29 cellular contexts compared by ENCODE assay signal in the genomic region with DNA sequence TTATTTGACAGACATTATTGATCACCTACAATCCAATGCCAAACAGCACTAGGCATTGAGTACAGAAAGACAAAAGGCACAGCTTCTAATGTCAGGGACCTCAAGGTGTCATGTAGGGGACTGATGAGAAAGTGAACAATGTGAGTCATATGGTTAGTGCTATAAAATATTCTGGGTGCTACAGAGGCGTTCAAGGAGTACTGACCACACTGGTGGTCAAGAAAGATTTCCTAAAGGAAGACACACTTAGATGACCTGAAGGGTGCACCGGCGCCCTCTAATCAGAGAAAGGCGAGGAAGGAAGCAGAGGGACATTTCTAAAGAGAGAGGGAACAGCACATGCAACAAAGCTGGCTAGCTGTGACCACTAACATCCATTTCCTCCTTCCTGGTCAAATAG.
DNase-seq lines count a peak whose midpoint lies in the region; ATAC-seq and TF ChIP-seq lines count a peak whose summit lies in the region.
"Had no signal": no experiment of that assay in that cellular context is flagged by ENCODE, and none has a peak within 500 bp of the region (broad histone marks: within the 10 kb centered on the region; RNA-seq: fewer than 3 reads in every experiment).

No MANE protein-coding gene starts in this region.

- H3K4me1 Mint-ChIP-seq in WTC11, result peaks cover 24% of the 10 kb centered on the region
- peaks cover 9% of the 10 kb centered on the region for H3K4me1 Mint-ChIP-seq in activated T-cell treated with anti-CD3 and anti-CD28 coated beads, Interleukin-2, amount 50 U/mL, for 4 hours (ENCODE audit: low read depth)

- peaks cover 21% of the 10 kb centered on the region for H3K9me1 ChIP-seq in IMR-90 (ENCODE audit: insufficient read depth, low read length)

- H2BK20ac ChIP-seq in IMR-90 (ENCODE audit: low read depth, low read length), result peak overlapping the region; percentile 89

- H3K9ac ChIP-seq in IMR-90 (ENCODE audit: low read depth, low read length), result no peak overlapping the region
- H3K9ac ChIP-seq: parathyroid adenoma had no signal

- TF ChIP-seq RAD21 in IMR-90 (IDR thresholded peaks at IDR 0.05; ENCODE audit: low read length), result no peak

- H3K36me3 Mint-ChIP-seq in WTC11, result no peaks in the 10 kb centered on the region
- H3K36me3 Mint-ChIP-seq in activated T-cell treated with anti-CD3 and anti-CD28 coated beads, Interleukin-2, amount 50 U/mL, for 4 hours (ENCODE audit: insufficient read depth), result no peaks in the 10 kb centered on the region
- H3K36me3 Mint-ChIP-seq: CD4-positive, alpha-beta memory T cell had no signal

- peak overlapping the region; percentile 85 for H3K4ac ChIP-seq in IMR-90 (ENCODE audit: low read depth, low read length)

- peak overlapping the region; percentile 78 for H4K91ac ChIP-seq in IMR-90 (ENCODE audit: insufficient read depth, low read depth, low read length)

- H3K4me3 ChIP-seq in A673 (ENCODE audit: low read depth, low read length, poor library complexity, severe bottlenecking), result no peak overlapping the region
- no peak overlapping the region for H3K4me3 ChIP-seq in IMR-90 (ENCODE audit: insufficient read depth, low read depth, low read length)
- no peak overlapping the region for H3K4me3 ChIP-seq in tibial nerve
- H3K4me3 ChIP-seq: body of pancreas, gastrocnemius medialis, SK-N-MC, skin epidermis had no signal

- TF ChIP-seq EP300 in tibial nerve (IDR thresholded peaks at IDR 0.05), result no peak

- no peaks in the 10 kb centered on the region; a peak in 1 of 4 replicates for H3K79me1 ChIP-seq in IMR-90 (ENCODE audit: low read depth in 1 of 2, low read length in 2 of 2)

- no TSS peak for BruUV-seq in A673 (replicated peaks; lab: Mats Ljungman, UMichigan)
- no TSS peak for BruUV-seq in IMR-90 (replicated peaks; lab: Mats Ljungman, UMichigan)

- H2BK15ac ChIP-seq in IMR-90 (ENCODE audit: low read depth, low read length), result peak overlapping the region; percentile 98

- H3K18ac ChIP-seq in IMR-90 (ENCODE audit: low read depth, low read length), result peak overlapping the region; percentile 66

- peak overlapping the region; percentile 96 for H2AK5ac ChIP-seq in IMR-90 (ENCODE audit: low read depth, low read length)

- no peak overlapping the region for H2AK9ac ChIP-seq in IMR-90 (replicated peaks; ENCODE audit: low read depth, low read length, poor library complexity)

- H3K4me1 ChIP-seq in A673 (ENCODE audit: insufficient read depth, low read length, poor library complexity, severe bottlenecking), result peaks cover 9% of the 10 kb centered on the region
- H3K4me1 ChIP-seq in IMR-90 (ENCODE audit: control insufficient read depth, insufficient read depth, low read length), result peaks cover 24% of the 10 kb centered on the region
- H3K4me1 ChIP-seq in tibial nerve, result peaks cover 0 to 5% (median 0%) of the 10 kb centered on the region in 4 donors
- H3K4me1 ChIP-seq: gastrocnemius medialis, parathyroid adenoma had no signal

- no peaks in the 10 kb centered on the region for H3K27me3 ChIP-seq in A673 (replicated peaks; ENCODE audit: insufficient read depth, low read depth, low read length, poor library complexity)
- H3K27me3 ChIP-seq in IMR-90 (ENCODE audit: control insufficient read depth, insufficient read depth, low read length), result no peaks in the 10 kb centered on the region; the same call in 1 of the 2 replicates
- H3K27me3 ChIP-seq in tibial nerve, result no peaks in the 10 kb centered on the region
- H3K27me3 ChIP-seq: body of pancreas, gastrocnemius medialis had no signal

- no peak for TF ChIP-seq POLR2A in IMR-90 (IDR thresholded peaks at IDR 0.05; ENCODE audit: low read depth, low read length)
- TF ChIP-seq POLR2A in tibial nerve (IDR thresholded peaks at IDR 0.05), result no peak

- POLR2A ChIA-PET in A673 (lab: Charles Lee; ENCODE audit: low non-redundant PET), result no interaction called here
- POLR2A ChIA-PET in IMR-90 (lab: Charles Lee; ENCODE audit: unreplicated experiment), result interaction anchor here (2.1 kb wide), 1 partner anchor 64 kb away, joined by 8 read pairs; the partner anchor contains the start of gene F3
- POLR2A ChIA-PET in WTC11 (lab: Charles Lee), result no interaction called here

- peaks cover 8% of the 10 kb centered on the region for H3K9me3 Mint-ChIP-seq in WTC11
- no peaks in the 10 kb centered on the region for H3K9me3 Mint-ChIP-seq in activated T-cell treated with anti-CD3 and anti-CD28 coated beads, Interleukin-2, amount 50 U/mL, for 4 hours
- H3K9me3 Mint-ChIP-seq: activated naive CD4-positive, alpha-beta T cell treated with anti-CD3 and anti-CD28 coated beads for 36 hours; central memory CD8-positive, alpha-beta T cell had no signal

- no peak for TF ChIP-seq CTCF in A673 (conservative IDR thresholded peaks at IDR 0.05; ENCODE audit: low read depth, low read length)
- TF ChIP-seq CTCF in IMR-90 (conservative IDR thresholded peaks at IDR 0.05; ENCODE audit: low read depth, low read length), result no peak
- no peak for TF ChIP-seq CTCF in WTC11 (IDR thresholded peaks at IDR 0.05)
- no peak for TF ChIP-seq CTCF in tibial nerve (IDR thresholded peaks at IDR 0.05)

- no peaks in the 10 kb centered on the region for H3K9me3 ChIP-seq in A673 (ENCODE audit: low read depth, low read length, poor library complexity, severe bottlenecking)
- H3K9me3 ChIP-seq in IMR-90 (ENCODE audit: control insufficient read depth, insufficient read depth, low read length), result 0 out of 2 replicates have a peak, but pooled peaks cover 2% of the 10 kb centered on the region
- no peaks in the 10 kb centered on the region for H3K9me3 ChIP-seq in tibial nerve
- H3K9me3 ChIP-seq: body of pancreas, gastrocnemius medialis had no signal

- H4K8ac ChIP-seq in IMR-90 (ENCODE audit: low read depth in 2 of 2, low read length in 2 of 2), result peak overlapping the region in 1 of 2 experiments; percentile 75; a peak in 3 of 4 replicates

- H3K36me3 ChIP-seq in A673 (ENCODE audit: insufficient read depth, low read length, poor library complexity, severe bottlenecking) (no peaks in the 10 kb centered on the region), IMR-90 (ENCODE audit: control insufficient read depth, insufficient read depth, low read length) (no peaks in the 10 kb centered on the region), tibial nerve (no peaks in the 10 kb centered on the region)
- H3K36me3 ChIP-seq: gastrocnemius medialis had no signal

- H4K5ac ChIP-seq in IMR-90 (ENCODE audit: low read depth, low read length), result no peak overlapping the region

- intact Hi-C loops in A673 (cut with micrococcal nuclease; ENCODE audit: unreplicated experiment), result no loop called here
- intact Hi-C loops in IMR-90 (cut with micrococcal nuclease), result no loop called here
- intact Hi-C loops in left colon (cut with DNase I, micrococcal nuclease), result no loop called here

- peak overlapping the region; percentile 57 for H3K14ac ChIP-seq in IMR-90 (replicated peaks; ENCODE audit: low read depth, low read length)

- H3K4me3 Mint-ChIP-seq in WTC11, result no peak overlapping the region
- no peak overlapping the region for H3K4me3 Mint-ChIP-seq in activated T-cell treated with anti-CD3 and anti-CD28 coated beads, Interleukin-2, amount 50 U/mL, for 4 hours
- H3K4me3 Mint-ChIP-seq: activated naive CD4-positive, alpha-beta T cell treated with anti-CD3 and anti-CD28 coated beads for 36 hours; B cell; CD4-positive, alpha-beta memory T cell; central memory CD8-positive, alpha-beta T cell; nephron progenitor cell; T-helper 17 cell had no signal

- peaks cover 3% of the 10 kb centered on the region; the same call in 1 of the 2 replicates for H3K27me3 Mint-ChIP-seq in WTC11 (ENCODE audit: low read depth)
- H3K27me3 Mint-ChIP-seq in activated T-cell treated with anti-CD3 and anti-CD28 coated beads, Interleukin-2, amount 50 U/mL, for 4 hours (ENCODE audit: low read depth), result peaks cover 7% of the 10 kb centered on the region

- H3K27ac ChIP-seq in A673 (ENCODE audit: low read depth, low read length, poor library complexity, severe bottlenecking) (peak overlapping the region; percentile 62), IMR-90 (ENCODE audit: insufficient read depth, low read length) (no peak overlapping the region), tibial nerve (no peak overlapping the region)
- H3K27ac ChIP-seq: body of pancreas, gastrocnemius medialis, parathyroid adenoma, SK-N-MC, skin epidermis had no signal

- H3K56ac ChIP-seq in IMR-90 (ENCODE audit: extremely low read depth, insufficient read depth, low read length), result no peak overlapping the region

- peak overlapping the region; percentile 86 for H2BK120ac ChIP-seq in IMR-90 (ENCODE audit: low read depth, low read length)

- H3K27ac Mint-ChIP-seq in WTC11, result no peak overlapping the region
- H3K27ac Mint-ChIP-seq: activated naive CD4-positive, alpha-beta T cell treated with anti-CD3 and anti-CD28 coated beads for 36 hours; B cell; CD4-positive, alpha-beta memory T cell; nephron progenitor cell; T-helper 17 cell had no signal

- in situ Hi-C loops in IMR-90 (cut with MboI; ENCODE audit: low sequenced_read_pairs), result loop anchor here (5.0 kb wide), 1 partner anchor 64 kb away; the partner anchor contains the start of gene F3

- CTCF ChIA-PET in A673 (lab: Charles Lee), result no interaction called here
- CTCF ChIA-PET in IMR-90 (lab: Yijun Ruan, JAX), result no interaction called here
- CTCF ChIA-PET in WTC11 (lab: Charles Lee), result interaction anchor here (1.2 to 1.4 kb wide), 2 partner anchors 10 to 87 kb away, joined by 3 read pairs; no protein-coding TSS in a partner anchor

- no peak overlapping the region for H2AFZ ChIP-seq in IMR-90 (replicated peaks; ENCODE audit: low read length, poor library complexity)
- H2AFZ ChIP-seq: parathyroid adenoma had no signal

- no peak overlapping the region for H3K4me2 ChIP-seq in IMR-90 (ENCODE audit: low read depth, low read length)

- H3K23ac ChIP-seq in IMR-90 (ENCODE audit: low read depth, low read length), result peak overlapping the region; percentile 20; the same call in 1 of the 2 replicates

- DNase-seq in A673 (ENCODE audit: low spot score) (no peak), IMR-90 (no peak), WTC11 (ENCODE audit: low spot score) (no peak), left colon (no peak), NCI-H69 (lab: John Stamatoyannopoulos, UW) (no peak), tibial nerve (ENCODE audit: low spot score in 2 of 2) (no peak)
- DNase-seq in activated T-cell treated with anti-CD3 and anti-CD28 coated beads, Interleukin-2, amount 50 U/mL, for 4 hours, result no peak
- DNase-seq: activated CD4-positive, alpha-beta T cell treated with anti-CD3 and anti-CD28 coated beads, Interleukin-2, amount 50 U/mL, for 48 hours; activated CD4-positive, CD25-positive, alpha-beta regulatory T cell treated with anti-CD3 and anti-CD28 coated beads, Interleukin-2, amount 50 U/mL, for 72 hours; activated CD8-positive, alpha-beta memory T cell treated with anti-CD3 and anti-CD28 coated beads, Interleukin-2, amount 50 U/mL, for 4 hours; activated naive CD4-positive, alpha-beta T cell treated with anti-CD3 and anti-CD28 coated beads for 36 hours; CD4-positive, alpha-beta memory T cell; DMS 273 treated with DMSO at 0.1 percent for 48 hours; gastrocnemius medialis; HCEC 1CT; hippocampal formation; NCI-H1092 treated with DMSO at 0.1 percent for 48 hours; NCI-H187; nephron progenitor cell; stimulated activated CD4-positive, alpha-beta T cell treated with anti-CD3 and anti-CD28 coated beads, Interleukin-1b, Interleukin-23, amount 100 ng/mL, for 48 hours; stimulated activated naive CD8-positive, alpha-beta T cell treated with anti-CD3 and anti-CD28 coated beads, Interleukin-15, Interleukin-2, amounts not matched to agents 100 U/mL and 50 U/mL, for 24 hours; T-helper 17 cell had no signal

- no CpG with 5 or more reads among the region's 4 CpGs for WGBS in IMR-90 (ENCODE audit: extremely low coverage in 2 of 2, insufficient read length in 1 of 2), 2 experiments
- WGBS in tibial nerve, 2 donors, result 92 to 93% methylated on average over 4 of the region's 4 CpGs

- dilution Hi-C loops in IMR-90 (cut with HindIII; ENCODE audit: low sequenced_read_pairs, unreplicated experiment), result no loop called here

- no peaks in the 10 kb centered on the region for H4K20me1 ChIP-seq in IMR-90 (ENCODE audit: insufficient read depth, low read length)

- H2BK5ac ChIP-seq in IMR-90 (ENCODE audit: low read depth, low read length, poor library complexity, severe bottlenecking), result peak overlapping the region; percentile 45

- ATAC-seq in IMR-90 (ENCODE audit: low read depth), result no peak
- ATAC-seq in WTC11, result 0 out of 2 replicates have a peak, but pooled peaks have one; percentile 24
- peak; percentile 12 for ATAC-seq in left colon
- ATAC-seq in HG03097 (IDR thresholded peaks at IDR 0.05; ENCODE audit: low FRiP score, unreplicated experiment), result no peak
- no peak for ATAC-seq in activated T-cell treated with anti-CD3 and anti-CD28 coated beads, Interleukin-2, amount 50 U/mL, for 4 hours
- ATAC-seq: body of pancreas; gastrocnemius medialis; stimulated activated naive CD8-positive, alpha-beta T cell treated with anti-CD3 and anti-CD28 coated beads, Interleukin-15, Interleukin-2, amounts not matched to agents 100 U/mL and 50 U/mL, for 24 hours; T-helper 17 cell had no signal

Comparison
In these comparisons a context has a peak if more than half of its experiments do, and no peak if none do; other contexts are left out.
1. ATAC-seq: peak in WTC11 (single experiment) and left colon (single experiment); none in IMR-90 (single experiment), HG03097 (single experiment) and activated T-cell treated with anti-CD3 and anti-CD28 coated beads, Interleukin-2, amount 50 U/mL, for 4 hours (0 of 2).